In the genomic region with DNA sequence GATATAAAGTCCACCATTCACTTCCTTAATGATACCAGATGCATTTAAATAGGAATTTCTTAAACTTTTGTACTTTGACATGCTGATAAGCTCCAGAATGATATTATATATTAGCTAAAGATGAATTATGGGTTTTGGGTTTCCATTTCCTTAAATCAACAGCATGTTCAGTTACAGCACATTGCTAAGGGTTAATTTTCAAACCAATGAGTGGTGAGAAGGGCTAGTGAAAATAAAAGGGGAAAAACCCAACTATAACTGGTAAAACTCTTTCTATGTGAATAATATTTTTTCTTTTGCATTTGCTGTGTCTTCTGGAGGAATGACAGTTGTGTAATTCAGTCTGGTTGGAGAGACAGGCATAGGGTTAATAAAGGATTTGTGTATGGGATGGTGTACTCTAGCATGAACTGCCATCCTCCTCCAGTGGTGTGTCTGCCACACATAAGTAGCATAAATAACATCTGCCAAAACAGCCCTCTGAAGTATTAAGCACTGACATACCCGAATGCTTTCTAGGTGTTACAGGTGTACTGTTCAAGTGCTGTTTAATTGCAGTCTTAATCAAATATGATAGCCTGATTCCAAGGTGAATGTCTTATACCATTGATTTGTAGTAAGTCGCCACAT, we compare ENCODE assay signal across 24 cellular contexts. TPM values are rescaled to one million over a fixed set of nuclear protein-coding genes. Genes with fewer than 3 reads are reported as not detected.
A peak's percentile ranks its signal among the peaks of the same experiment; 100 is the strongest.
DNase-seq lines count a peak whose midpoint lies in the region; ATAC-seq and TF ChIP-seq lines count a peak whose summit lies in the region.
"Had no signal": no experiment of that assay in that cellular context is flagged by ENCODE, and none has a peak within 500 bp of the region (broad histone marks: within the 10 kb centered on the region; RNA-seq: fewer than 3 reads in every experiment).

No MANE protein-coding gene starts in this region.

- no peak overlapping the region for H3K4me3 ChIP-seq in naive thymus-derived CD4-positive, alpha-beta T cell (ENCODE audit: low read length)
- H3K4me3 ChIP-seq in right atrium auricular region = no peak overlapping the region
- H3K4me3 ChIP-seq: SK-N-MC, thyroid gland had no signal

- H3K27me3 ChIP-seq in naive thymus-derived CD4-positive, alpha-beta T cell (ENCODE audit: control insufficient read depth in 2 of 2, insufficient read depth in 2 of 2, low read length in 2 of 2) = no peaks in the 10 kb centered on the region
- no peaks in the 10 kb centered on the region for H3K27me3 ChIP-seq in right atrium auricular region
- H3K27me3 ChIP-seq: thyroid gland had no signal

- H3K27ac Mint-ChIP-seq in naive thymus-derived CD4-positive, alpha-beta T cell = no peak overlapping the region
- H3K27ac Mint-ChIP-seq: activated CD4-positive, alpha-beta T cell treated with anti-CD3 and anti-CD28 coated beads, Interleukin-2, amount 10 ng/mL, durations not matched to agents 24 days and 14 days; CD8-positive, alpha-beta T cell; memory B cell; natural killer cell treated with Interleukin-12 subunit alpha and Interleukin-12 subunit beta and Interleukin-15 and Interleukin-18, amount 100 ng/mL, for 72 hours; stimulated activated effector memory CD8-positive, alpha-beta T cell treated with anti-CD3 and anti-CD28 coated beads, Interleukin-12 subunit alpha, Interleukin-12 subunit beta, amount 100 ng/mL, for 72 hours had no signal

- H3K4me1 Mint-ChIP-seq in naive thymus-derived CD4-positive, alpha-beta T cell = no peaks in the 10 kb centered on the region
- H3K4me1 Mint-ChIP-seq: activated CD4-positive, alpha-beta T cell treated with anti-CD3 and anti-CD28 coated beads, Interleukin-2, amount 10 ng/mL, durations not matched to agents 24 days and 14 days; memory B cell; stimulated activated effector memory CD8-positive, alpha-beta T cell treated with anti-CD3 and anti-CD28 coated beads, Interleukin-12 subunit alpha, Interleukin-12 subunit beta, amount 100 ng/mL, for 72 hours had no signal

- TF ChIP-seq CTCF in right atrium auricular region (IDR thresholded peaks at IDR 0.05) = no peak

- CTCF ChIA-PET in naive thymus-derived CD4-positive, alpha-beta T cell (lab: Charles Lee) = no interaction called here

- DNase-seq in NAMALWA (ENCODE audit: low spot score) = no peak
- no peak for DNase-seq in naive thymus-derived CD4-positive, alpha-beta T cell
- no peak for DNase-seq in right atrium auricular region (ENCODE audit: low spot score)
- DNase-seq in activated T-cell treated with anti-CD3 and anti-CD28 coated beads for 4 hours = no peak
- DNase-seq: activated CD4-positive, alpha-beta T cell treated with anti-CD3 and anti-CD28 coated beads, Interleukin-2, amount 10 ng/mL, durations not matched to agents 24 days and 14 days; activated CD8-positive, alpha-beta memory T cell treated with anti-CD3 and anti-CD28 coated beads, Interleukin-2, amount 50 U/mL, for 48 hours; activated naive CD4-positive, alpha-beta T cell treated with Interleukin-2 at 50 U/mL for 16 hours; CD8-positive, alpha-beta T cell; GOT3; NCI-H2171; NCI-H748 treated with DMSO at 0.1 percent for 48 hours; stimulated activated CD4-positive, alpha-beta T cell treated with anti-CD3 and anti-CD28 coated beads, Interleukin-12 subunit alpha, Interleukin-12 subunit beta, amount 100 ng/mL, for 4 hours; thyroid gland had no signal

- no peaks in the 10 kb centered on the region for H3K36me3 Mint-ChIP-seq in naive thymus-derived CD4-positive, alpha-beta T cell
- H3K36me3 Mint-ChIP-seq: CD8-positive, alpha-beta T cell; memory B cell; natural killer cell treated with Interleukin-12 subunit alpha and Interleukin-12 subunit beta and Interleukin-15 and Interleukin-18, amount 100 ng/mL, for 72 hours; stimulated activated effector memory CD8-positive, alpha-beta T cell treated with anti-CD3 and anti-CD28 coated beads, Interleukin-12 subunit alpha, Interleukin-12 subunit beta, amount 100 ng/mL, for 72 hours had no signal

- ATAC-seq in GM18861 (IDR thresholded peaks at IDR 0.05; ENCODE audit: unreplicated experiment) (peak; percentile 90), GM19463 (IDR thresholded peaks at IDR 0.05; ENCODE audit: unreplicated experiment) (peak; percentile 73), HG02798 (IDR thresholded peaks at IDR 0.05; ENCODE audit: poor library complexity, unreplicated experiment) (peak; percentile 67), HG03432 (IDR thresholded peaks at IDR 0.05; ENCODE audit: unreplicated experiment) (peak; percentile 80)
- ATAC-seq in naive thymus-derived CD4-positive, alpha-beta T cell = no peak
- ATAC-seq: CD8-positive, alpha-beta T cell; natural killer cell treated with Interleukin-12 subunit alpha and Interleukin-12 subunit beta and Interleukin-15 and Interleukin-18, amount 100 ng/mL, for 72 hours; Panc1; stimulated activated effector memory CD8-positive, alpha-beta T cell treated with anti-CD3 and anti-CD28 coated beads, Interleukin-12 subunit alpha, Interleukin-12 subunit beta, amount 100 ng/mL, for 72 hours had no signal

- H3K36me3 ChIP-seq in naive thymus-derived CD4-positive, alpha-beta T cell (ENCODE audit: control insufficient read depth in 2 of 3, insufficient read depth in 3 of 3, low read length in 3 of 3) = no peaks in the 10 kb centered on the region
- H3K36me3 ChIP-seq in right atrium auricular region = no peaks in the 10 kb centered on the region
- H3K36me3 ChIP-seq: thyroid gland had no signal

- intact Hi-C loops in naive thymus-derived CD4-positive, alpha-beta T cell (cut with micrococcal nuclease) = no loop called here

- no peaks in the 10 kb centered on the region for H3K4me1 ChIP-seq in naive thymus-derived CD4-positive, alpha-beta T cell (ENCODE audit: control insufficient read depth in 2 of 2, insufficient read depth in 2 of 2, low read length in 2 of 2)
- no peaks in the 10 kb centered on the region for H3K4me1 ChIP-seq in right atrium auricular region
- H3K4me1 ChIP-seq: thyroid gland had no signal

- H3K27me3 Mint-ChIP-seq in naive thymus-derived CD4-positive, alpha-beta T cell = peaks cover 2 to 10% (median 6%) of the 10 kb centered on the region in 5 donors
- H3K27me3 Mint-ChIP-seq: natural killer cell treated with Interleukin-12 subunit alpha and Interleukin-12 subunit beta and Interleukin-15 and Interleukin-18, amount 100 ng/mL, for 72 hours; progenitor cell of endocrine pancreas had no signal

- H3K9me3 ChIP-seq in naive thymus-derived CD4-positive, alpha-beta T cell (ENCODE audit: control insufficient read depth in 2 of 3, low read length in 3 of 3) = no peaks in the 10 kb centered on the region
- H3K9me3 ChIP-seq in right atrium auricular region = no peaks in the 10 kb centered on the region
- H3K9me3 ChIP-seq: thyroid gland had no signal

- H3K27ac ChIP-seq in naive thymus-derived CD4-positive, alpha-beta T cell (ENCODE audit: low read depth, low read length) = no peak overlapping the region
- H3K27ac ChIP-seq in right atrium auricular region = no peak overlapping the region
- H3K27ac ChIP-seq: KMS-11, SK-N-MC, thyroid gland had no signal

- POLR2A ChIA-PET in naive thymus-derived CD4-positive, alpha-beta T cell (lab: Charles Lee) = no interaction called here

- no peak overlapping the region for H3K4me3 Mint-ChIP-seq in naive thymus-derived CD4-positive, alpha-beta T cell
- H3K4me3 Mint-ChIP-seq: activated CD4-positive, alpha-beta T cell treated with anti-CD3 and anti-CD28 coated beads, Interleukin-2, amount 10 ng/mL, durations not matched to agents 24 days and 14 days; CD8-positive, alpha-beta T cell; memory B cell; natural killer cell treated with Interleukin-12 subunit alpha and Interleukin-12 subunit beta and Interleukin-15 and Interleukin-18, amount 100 ng/mL, for 72 hours; stimulated activated effector memory CD8-positive, alpha-beta T cell treated with anti-CD3 and anti-CD28 coated beads, Interleukin-12 subunit alpha, Interleukin-12 subunit beta, amount 100 ng/mL, for 72 hours had no signal

- peaks cover 0 to 1% (median 0%) of the 10 kb centered on the region in 11 donors for H3K9me3 Mint-ChIP-seq in naive thymus-derived CD4-positive, alpha-beta T cell
- H3K9me3 Mint-ChIP-seq: activated CD4-positive, alpha-beta T cell treated with anti-CD3 and anti-CD28 coated beads, Interleukin-2, amount 10 ng/mL, durations not matched to agents 24 days and 14 days; CD8-positive, alpha-beta T cell; memory B cell; natural killer cell treated with Interleukin-12 subunit alpha and Interleukin-12 subunit beta and Interleukin-15 and Interleukin-18, amount 100 ng/mL, for 72 hours; stimulated activated effector memory CD8-positive, alpha-beta T cell treated with anti-CD3 and anti-CD28 coated beads, Interleukin-12 subunit alpha, Interleukin-12 subunit beta, amount 100 ng/mL, for 72 hours had no signal

RNA-seq across cellular contexts. Expression of a gene that starts 19.3 kb away (rescaled TPM):
- total RNA-seq in naive thymus-derived CD4-positive, alpha-beta T cell = 1 to 10 TPM in 1 of 5 experiments, under 1 TPM in 2, not detected in 2; 0.29 to 1.2 (median 0.85) TPM
- under 1 TPM in 1 of 2 donors, not detected in 1; 0.60 TPM for polyA plus RNA-seq in naive thymus-derived CD4-positive, alpha-beta T cell
- total RNA-seq in right atrium auricular region = 1 to 10 TPM; 1.9 to 2.2 TPM
